ENCODE assay signal across 9 cellular contexts in the genomic region with DNA sequence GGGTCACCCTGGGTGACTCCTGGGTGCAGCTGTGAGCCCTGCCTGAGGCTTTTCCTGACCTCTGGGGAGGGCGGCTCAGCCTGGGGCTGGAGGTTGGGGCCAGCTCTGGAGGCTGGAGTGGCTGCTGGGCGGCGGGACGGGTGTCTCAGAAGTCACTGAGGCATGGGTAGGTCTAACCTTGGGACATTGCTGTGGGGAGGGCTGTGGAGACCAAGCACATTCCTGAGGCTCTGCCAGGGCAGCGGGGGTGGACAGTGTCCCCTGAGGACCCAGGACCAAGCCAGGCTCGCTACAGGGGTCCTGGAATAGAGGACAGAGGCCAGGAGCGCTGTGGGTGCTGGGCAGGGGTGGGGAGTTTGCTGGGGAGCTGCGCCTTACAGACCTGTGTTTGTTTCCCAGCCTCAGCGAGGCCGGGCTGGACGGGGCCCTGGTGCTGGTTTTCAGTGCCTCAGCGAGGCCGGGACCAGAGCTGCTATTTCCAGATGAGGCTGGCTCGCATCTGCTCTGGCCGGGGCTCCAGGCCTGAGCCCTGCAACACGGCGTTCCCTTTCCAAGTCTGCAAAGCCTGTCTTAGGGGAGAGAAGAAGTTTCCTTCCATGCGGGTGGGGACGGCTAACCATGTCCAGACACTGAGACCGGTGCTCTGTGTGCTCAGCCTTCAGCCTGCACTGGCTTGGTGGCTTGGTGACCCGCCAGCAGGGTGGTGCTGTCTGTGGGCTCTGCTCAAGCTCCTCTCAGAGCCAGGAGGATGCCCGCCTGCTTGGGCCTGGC. TPM values are rescaled to one million over a fixed set of nuclear protein-coding genes. Genes with fewer than 3 reads are reported as not detected.
DNase-seq lines count a peak whose midpoint lies in the region; ATAC-seq and TF ChIP-seq lines count a peak whose summit lies in the region.
"Had no signal": no experiment of that assay in that cellular context is flagged by ENCODE, and none has a peak within 500 bp of the region (broad histone marks: within the 10 kb centered on the region; RNA-seq: fewer than 3 reads in every experiment).

No MANE protein-coding gene starts in this region.

- POLR2A ChIA-PET in activated naive CD8-positive, alpha-beta T cell treated with anti-CD3 and anti-CD28 coated beads, Interleukin-2, amount 10 ng/mL, durations not matched to agents 7 days and 5 days (lab: Charles Lee): no interaction called here

- peaks cover 14% of the 10 kb centered on the region for H3K36me3 Mint-ChIP-seq in activated naive CD8-positive, alpha-beta T cell treated with anti-CD3 and anti-CD28 coated beads, Interleukin-2, amount 10 ng/mL, durations not matched to agents 7 days and 5 days

- H4K20me1 ChIP-seq in MM.1S (ENCODE audit: insufficient read depth, low read length): peaks cover 14% of the 10 kb centered on the region; the same call in 1 of the 2 replicates

- H3K4me3 ChIP-seq in MM.1S (ENCODE audit: low read length): no peak overlapping the region

- no peak for TF ChIP-seq CTCF in MM.1S (IDR thresholded peaks at IDR 0.05; ENCODE audit: low read length)

- DNase-seq in activated CD4-positive, alpha-beta T cell treated with anti-CD3 and anti-CD28 coated beads for 48 hours: peak; percentile 7
- no peak for DNase-seq in activated CD4-positive, alpha-beta T cell treated with anti-CD3 and anti-CD28 coated beads, Interleukin-2, amount 50 U/mL, for 1 hour
- peak; percentile 28 for DNase-seq in activated naive CD8-positive, alpha-beta T cell treated with anti-CD3 and anti-CD28 coated beads, Interleukin-2, amount 10 ng/mL, durations not matched to agents 7 days and 5 days
- peak; percentile 49 for DNase-seq in left kidney (ENCODE audit: low read depth, low spot score)
- no peak for DNase-seq in stimulated activated naive CD8-positive, alpha-beta T cell treated with anti-CD3 and anti-CD28 coated beads, Interleukin-15, amount 100 ng/mL, for 72 hours
- no peak for DNase-seq in NCI-H2196 treated with DMSO at 0.1 percent for 48 hours (lab: John Stamatoyannopoulos, UW; ENCODE audit: unreplicated experiment)
- DNase-seq in NCI-H1092 (lab: John Stamatoyannopoulos, UW): no peak
- no peak for DNase-seq in MM.1S
- DNase-seq: NCI-H1694 had no signal

- H3F3A ChIP-seq in MM.1S (ENCODE audit: insufficient read depth, low read length): peaks cover 5% of the 10 kb centered on the region; the same call in 1 of the 2 replicates

- ATAC-seq in activated naive CD8-positive, alpha-beta T cell treated with anti-CD3 and anti-CD28 coated beads, Interleukin-2, amount 10 ng/mL, durations not matched to agents 7 days and 5 days (ENCODE audit: low read depth): no peak
- no peak for ATAC-seq in stimulated activated naive CD8-positive, alpha-beta T cell treated with anti-CD3 and anti-CD28 coated beads, Interleukin-15, amount 100 ng/mL, for 72 hours

- no peaks in the 10 kb centered on the region for H3K27me3 Mint-ChIP-seq in activated naive CD8-positive, alpha-beta T cell treated with anti-CD3 and anti-CD28 coated beads, Interleukin-2, amount 10 ng/mL, durations not matched to agents 7 days and 5 days
- no peaks in the 10 kb centered on the region for H3K27me3 Mint-ChIP-seq in stimulated activated naive CD8-positive, alpha-beta T cell treated with anti-CD3 and anti-CD28 coated beads, Interleukin-15, amount 100 ng/mL, for 72 hours

- peak overlapping the region; percentile 94 for H3K4me3 Mint-ChIP-seq in activated naive CD8-positive, alpha-beta T cell treated with anti-CD3 and anti-CD28 coated beads, Interleukin-2, amount 10 ng/mL, durations not matched to agents 7 days and 5 days
- peak overlapping the region; percentile 98 to 99 for H3K4me3 Mint-ChIP-seq in stimulated activated naive CD8-positive, alpha-beta T cell treated with anti-CD3 and anti-CD28 coated beads, Interleukin-15, amount 100 ng/mL, for 72 hours

- H2AFZ ChIP-seq in MM.1S (ENCODE audit: low read length): no peak overlapping the region

- no peak overlapping the region for H3K9ac ChIP-seq in MM.1S (ENCODE audit: low read length)

- H3K27ac Mint-ChIP-seq in activated naive CD8-positive, alpha-beta T cell treated with anti-CD3 and anti-CD28 coated beads, Interleukin-2, amount 10 ng/mL, durations not matched to agents 7 days and 5 days: peak overlapping the region; percentile 92
- H3K27ac Mint-ChIP-seq in stimulated activated naive CD8-positive, alpha-beta T cell treated with anti-CD3 and anti-CD28 coated beads, Interleukin-15, amount 100 ng/mL, for 72 hours: peak overlapping the region in 1 of 2 donors; percentile 98

- no peaks in the 10 kb centered on the region for H3K9me2 ChIP-seq in MM.1S (replicated peaks; ENCODE audit: insufficient read depth, low read length)

- no peak overlapping the region for H3K27ac ChIP-seq in MM.1S (ENCODE audit: low read length)

- no peaks in the 10 kb centered on the region for H3K9me3 ChIP-seq in MM.1S (replicated peaks; ENCODE audit: insufficient read depth, low read length)

- no peaks in the 10 kb centered on the region for H3K4me1 ChIP-seq in MM.1S (ENCODE audit: low read length)

- no peaks in the 10 kb centered on the region for H3K9me3 Mint-ChIP-seq in activated naive CD8-positive, alpha-beta T cell treated with anti-CD3 and anti-CD28 coated beads, Interleukin-2, amount 10 ng/mL, durations not matched to agents 7 days and 5 days
- H3K9me3 Mint-ChIP-seq in stimulated activated naive CD8-positive, alpha-beta T cell treated with anti-CD3 and anti-CD28 coated beads, Interleukin-15, amount 100 ng/mL, for 72 hours: no peaks in the 10 kb centered on the region

- H3K27me3 ChIP-seq in MM.1S (replicated peaks; ENCODE audit: insufficient read depth, low read length): no peaks in the 10 kb centered on the region

- H3K36me3 ChIP-seq in MM.1S (replicated peaks; ENCODE audit: insufficient read depth, low read length): no peaks in the 10 kb centered on the region; the same call in 1 of the 2 replicates

- H3K79me2 ChIP-seq in MM.1S (ENCODE audit: low read length): peaks cover 50% of the 10 kb centered on the region

- H3K4me2 ChIP-seq in MM.1S (ENCODE audit: low read depth, low read length): no peak overlapping the region

- H3K4me1 Mint-ChIP-seq in activated naive CD8-positive, alpha-beta T cell treated with anti-CD3 and anti-CD28 coated beads, Interleukin-2, amount 10 ng/mL, durations not matched to agents 7 days and 5 days: peaks cover 24% of the 10 kb centered on the region
- H3K4me1 Mint-ChIP-seq in stimulated activated naive CD8-positive, alpha-beta T cell treated with anti-CD3 and anti-CD28 coated beads, Interleukin-15, amount 100 ng/mL, for 72 hours: peaks cover 49% of the 10 kb centered on the region

RNA-seq across cellular contexts. Expression of a gene that starts 3.0 kb away (rescaled TPM):
- 100 to 1,000 TPM; 235 to 241 TPM for total RNA-seq in activated naive CD8-positive, alpha-beta T cell treated with anti-CD3 and anti-CD28 coated beads, Interleukin-2, amount 10 ng/mL, durations not matched to agents 7 days and 5 days

RNA-seq across cellular contexts. Expression of a gene that starts 57.8 kb away (rescaled TPM):
- total RNA-seq in activated naive CD8-positive, alpha-beta T cell treated with anti-CD3 and anti-CD28 coated beads, Interleukin-2, amount 10 ng/mL, durations not matched to agents 7 days and 5 days: 10 to 100 TPM; 39.4 to 42.2 TPM

RNA-seq across cellular contexts. Expression of a gene that starts 58.3 kb away (rescaled TPM):
- under 1 TPM; 0.17 to 0.77 TPM for total RNA-seq in activated naive CD8-positive, alpha-beta T cell treated with anti-CD3 and anti-CD28 coated beads, Interleukin-2, amount 10 ng/mL, durations not matched to agents 7 days and 5 days

Comparison
In these comparisons a context has a peak if more than half of its experiments do, and no peak if none do; other contexts are left out.
1. DNase-seq: peak in activated CD4-positive, alpha-beta T cell treated with anti-CD3 and anti-CD28 coated beads for 48 hours (single experiment), activated naive CD8-positive, alpha-beta T cell treated with anti-CD3 and anti-CD28 coated beads, Interleukin-2, amount 10 ng/mL, durations not matched to agents 7 days and 5 days (single experiment) and left kidney (single experiment); none in activated CD4-positive, alpha-beta T cell treated with anti-CD3 and anti-CD28 coated beads, Interleukin-2, amount 50 U/mL, for 1 hour (single experiment), stimulated activated naive CD8-positive, alpha-beta T cell treated with anti-CD3 and anti-CD28 coated beads, Interleukin-15, amount 100 ng/mL, for 72 hours (0 of 2), NCI-H2196 treated with DMSO at 0.1 percent for 48 hours (single experiment), NCI-H1092 (single experiment) and MM.1S (single experiment).